1 cellular context compared by ENCODE assay signal in the genomic region with DNA sequence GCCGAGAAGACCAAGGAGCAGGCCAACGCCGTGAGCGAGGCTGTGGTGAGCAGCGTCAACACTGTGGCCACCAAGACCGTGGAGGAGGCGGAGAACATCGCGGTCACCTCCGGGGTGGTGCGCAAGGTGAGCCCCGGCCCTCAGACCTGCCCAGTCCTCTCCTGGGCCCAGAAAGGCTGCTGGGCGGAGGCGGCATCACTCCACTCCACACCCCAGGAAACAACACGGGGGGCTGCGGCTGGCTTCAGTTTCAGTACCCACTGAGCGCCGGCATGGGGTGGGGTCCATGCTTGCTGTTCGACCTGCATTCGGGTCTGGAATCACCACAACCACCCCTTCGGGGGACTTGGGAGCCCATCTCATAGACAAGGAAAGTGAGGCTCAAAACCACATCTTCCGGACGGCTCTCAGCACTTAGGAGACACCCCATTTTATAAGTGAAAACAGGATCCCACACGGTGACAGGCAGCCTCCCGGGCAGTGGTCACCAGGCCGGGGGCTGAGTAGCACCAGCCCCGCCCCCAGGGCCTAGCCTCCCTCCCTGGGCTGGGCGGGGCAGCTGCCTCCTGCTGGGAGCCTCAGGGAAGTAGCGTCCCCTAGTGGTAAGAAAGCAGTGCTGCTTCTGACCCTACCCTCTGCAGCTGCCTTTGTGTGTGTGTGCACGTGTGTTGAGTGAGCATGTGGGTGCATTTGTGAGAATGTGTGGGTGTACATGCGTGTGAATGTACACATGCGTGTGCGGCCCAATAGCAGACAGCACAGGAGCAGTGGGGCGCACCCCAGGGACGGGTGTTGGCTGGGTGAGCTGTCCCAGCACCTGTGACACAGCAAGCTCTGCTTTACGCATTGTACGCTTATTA.
TF ChIP-seq lines count a peak whose summit lies in the region.

No MANE protein-coding gene starts in this region.

TF ChIP-seq in HepG2, 621 proteins besides CTCF, POLR2A, EP300 and RAD21 (continued from another document):
- TF ChIP-seq ZNF646 (CRISPR knock-in tag; IDR thresholded peaks at IDR 0.05) (peak; percentile 71), ZNF138 (CRISPR knock-in tag; IDR thresholded peaks at IDR 0.05; ENCODE audit: low read depth) (no peak), JARID2 (CRISPR knock-in tag; IDR thresholded peaks at IDR 0.05; ENCODE audit: insufficient replicate concordance) (peak; percentile 58), ZNF720 (CRISPR knock-in tag; IDR thresholded peaks at IDR 0.05) (no peak), ZNF557 (CRISPR knock-in tag; IDR thresholded peaks at IDR 0.05) (no peak), ZSCAN30 (CRISPR knock-in tag; IDR thresholded peaks at IDR 0.05) (no peak), ZNF616 (CRISPR knock-in tag; IDR thresholded peaks at IDR 0.05; ENCODE audit: low read depth) (no peak), ZNF230 (CRISPR knock-in tag; IDR thresholded peaks at IDR 0.05) (no peak), MAZ (IDR thresholded peaks at IDR 0.05; ENCODE audit: borderline replicate concordance, low read depth, low read length) (peak; percentile 67; the same call in 1 of the 2 replicates), MAZ (CRISPR knock-in tag; IDR thresholded peaks at IDR 0.05; ENCODE audit: low read depth) (0 out of 2 replicates have a peak, but pooled peaks have one; percentile 31), HDAC2 (CRISPR knock-in tag; IDR thresholded peaks at IDR 0.05) (no peak), CBX2 (IDR thresholded peaks at IDR 0.05; ENCODE audit: low read depth, low read length) (no peak), CBX2 (CRISPR knock-in tag; IDR thresholded peaks at IDR 0.05; ENCODE audit: low read depth) (no peak), ZNF333 (CRISPR knock-in tag; IDR thresholded peaks at IDR 0.05; ENCODE audit: borderline replicate concordance) (no peak), ZNF276 (CRISPR knock-in tag; IDR thresholded peaks at IDR 0.05; ENCODE audit: low read depth) (no peak), ZNF556 (CRISPR knock-in tag; IDR thresholded peaks at IDR 0.05; ENCODE audit: borderline replicate concordance) (no peak), MAF1 (CRISPR knock-in tag; IDR thresholded peaks at IDR 0.05; ENCODE audit: borderline replicate concordance) (no peak), TCF12 (IDR thresholded peaks at IDR 0.05) (no peak), TCF12 (CRISPR knock-in tag; IDR thresholded peaks at IDR 0.05) (no peak), SNRNP70 (IDR thresholded peaks at IDR 0.05; ENCODE audit: low read depth, low read length) (no peak)
- TF ChIP-seq, protein P1, sequence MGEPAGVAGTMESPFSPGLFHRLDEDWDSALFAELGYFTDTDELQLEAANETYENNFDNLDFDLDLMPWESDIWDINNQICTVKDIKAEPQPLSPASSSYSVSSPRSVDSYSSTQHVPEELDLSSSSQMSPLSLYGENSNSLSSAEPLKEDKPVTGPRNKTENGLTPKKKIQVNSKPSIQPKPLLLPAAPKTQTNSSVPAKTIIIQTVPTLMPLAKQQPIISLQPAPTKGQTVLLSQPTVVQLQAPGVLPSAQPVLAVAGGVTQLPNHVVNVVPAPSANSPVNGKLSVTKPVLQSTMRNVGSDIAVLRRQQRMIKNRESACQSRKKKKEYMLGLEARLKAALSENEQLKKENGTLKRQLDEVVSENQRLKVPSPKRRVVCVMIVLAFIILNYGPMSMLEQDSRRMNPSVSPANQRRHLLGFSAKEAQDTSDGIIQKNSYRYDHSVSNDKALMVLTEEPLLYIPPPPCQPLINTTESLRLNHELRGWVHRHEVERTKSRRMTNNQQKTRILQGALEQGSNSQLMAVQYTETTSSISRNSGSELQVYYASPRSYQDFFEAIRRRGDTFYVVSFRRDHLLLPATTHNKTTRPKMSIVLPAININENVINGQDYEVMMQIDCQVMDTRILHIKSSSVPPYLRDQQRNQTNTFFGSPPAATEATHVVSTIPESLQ (CRISPR knock-in tag; conservative IDR thresholded peaks at IDR 0.05), result no peak
- TF ChIP-seq, protein P2, sequence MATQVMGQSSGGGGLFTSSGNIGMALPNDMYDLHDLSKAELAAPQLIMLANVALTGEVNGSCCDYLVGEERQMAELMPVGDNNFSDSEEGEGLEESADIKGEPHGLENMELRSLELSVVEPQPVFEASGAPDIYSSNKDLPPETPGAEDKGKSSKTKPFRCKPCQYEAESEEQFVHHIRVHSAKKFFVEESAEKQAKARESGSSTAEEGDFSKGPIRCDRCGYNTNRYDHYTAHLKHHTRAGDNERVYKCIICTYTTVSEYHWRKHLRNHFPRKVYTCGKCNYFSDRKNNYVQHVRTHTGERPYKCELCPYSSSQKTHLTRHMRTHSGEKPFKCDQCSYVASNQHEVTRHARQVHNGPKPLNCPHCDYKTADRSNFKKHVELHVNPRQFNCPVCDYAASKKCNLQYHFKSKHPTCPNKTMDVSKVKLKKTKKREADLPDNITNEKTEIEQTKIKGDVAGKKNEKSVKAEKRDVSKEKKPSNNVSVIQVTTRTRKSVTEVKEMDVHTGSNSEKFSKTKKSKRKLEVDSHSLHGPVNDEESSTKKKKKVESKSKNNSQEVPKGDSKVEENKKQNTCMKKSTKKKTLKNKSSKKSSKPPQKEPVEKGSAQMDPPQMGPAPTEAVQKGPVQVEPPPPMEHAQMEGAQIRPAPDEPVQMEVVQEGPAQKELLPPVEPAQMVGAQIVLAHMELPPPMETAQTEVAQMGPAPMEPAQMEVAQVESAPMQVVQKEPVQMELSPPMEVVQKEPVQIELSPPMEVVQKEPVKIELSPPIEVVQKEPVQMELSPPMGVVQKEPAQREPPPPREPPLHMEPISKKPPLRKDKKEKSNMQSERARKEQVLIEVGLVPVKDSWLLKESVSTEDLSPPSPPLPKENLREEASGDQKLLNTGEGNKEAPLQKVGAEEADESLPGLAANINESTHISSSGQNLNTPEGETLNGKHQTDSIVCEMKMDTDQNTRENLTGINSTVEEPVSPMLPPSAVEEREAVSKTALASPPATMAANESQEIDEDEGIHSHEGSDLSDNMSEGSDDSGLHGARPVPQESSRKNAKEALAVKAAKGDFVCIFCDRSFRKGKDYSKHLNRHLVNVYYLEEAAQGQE (IDR thresholded peaks at IDR 0.05; ENCODE audit: borderline replicate concordance in 1 of 2, low read depth in 1 of 2, low read length in 2 of 2), result no peak
